16 cellular contexts compared by ENCODE assay signal in the genomic region with DNA sequence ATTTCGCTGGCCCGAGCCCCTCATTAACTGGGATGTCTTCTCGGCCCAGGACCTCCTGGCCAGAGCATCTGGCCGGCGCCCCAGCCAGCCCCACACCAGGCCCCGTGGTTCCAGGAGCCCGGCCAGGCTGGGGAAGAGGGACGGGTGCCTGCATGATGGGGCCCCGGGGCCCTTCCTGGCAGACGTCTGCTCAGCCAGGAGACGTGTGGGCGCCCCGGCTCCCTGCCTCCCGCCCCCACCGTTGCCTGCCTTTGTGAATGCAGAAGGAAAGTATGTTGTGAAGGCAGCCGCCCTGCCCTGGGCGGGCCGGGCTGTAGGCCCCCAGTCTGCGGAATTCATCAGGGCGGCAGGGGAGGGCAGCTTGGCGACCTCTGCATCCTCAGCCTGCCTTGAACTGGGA. TPM values are rescaled to one million over a fixed set of nuclear protein-coding genes. Genes with fewer than 3 reads are reported as not detected.
DNase-seq lines count a peak whose midpoint lies in the region; ATAC-seq and TF ChIP-seq lines count a peak whose summit lies in the region.
"Had no signal": no experiment of that assay in that cellular context is flagged by ENCODE, and none has a peak within 500 bp of the region (broad histone marks: within the 10 kb centered on the region; RNA-seq: fewer than 3 reads in every experiment).

No MANE protein-coding gene starts in this region.

- H3K9ac ChIP-seq in mammary epithelial cell (ENCODE audit: insufficient read depth, low read length): no peak overlapping the region

- no peaks in the 10 kb centered on the region for H3K9me3 Mint-ChIP-seq in stimulated activated naive CD8-positive, alpha-beta T cell treated with anti-CD3 and anti-CD28 coated beads, Interleukin-15, amount 100 ng/mL, for 72 hours
- H3K9me3 Mint-ChIP-seq: dendritic cell treated with granulocyte-macrophage colony-stimulating factor and Interleukin-4, amounts not matched to agents 40 ng/mL and 50 ng/mL, for 4 days had no signal

- H3K27ac Mint-ChIP-seq in stimulated activated naive CD8-positive, alpha-beta T cell treated with anti-CD3 and anti-CD28 coated beads, Interleukin-15, amount 100 ng/mL, for 72 hours: no peak overlapping the region
- H3K27ac Mint-ChIP-seq: dendritic cell treated with granulocyte-macrophage colony-stimulating factor and Interleukin-4, amounts not matched to agents 40 ng/mL and 50 ng/mL, for 4 days had no signal

- peaks cover 6% of the 10 kb centered on the region for H3K4me1 Mint-ChIP-seq in stimulated activated naive CD8-positive, alpha-beta T cell treated with anti-CD3 and anti-CD28 coated beads, Interleukin-15, amount 100 ng/mL, for 72 hours

- BruUV-seq in mammary epithelial cell (replicated peaks; lab: Mats Ljungman, UMichigan): no TSS peak

- no peaks in the 10 kb centered on the region for H3K9me3 ChIP-seq in mammary epithelial cell (replicated peaks; ENCODE audit: insufficient read depth, low read length)
- no peaks in the 10 kb centered on the region for H3K9me3 ChIP-seq in left lung
- no peaks in the 10 kb centered on the region for H3K9me3 ChIP-seq in SJCRH30 (replicated peaks)

- DNase-seq in stimulated activated naive CD8-positive, alpha-beta T cell treated with anti-CD3 and anti-CD28 coated beads, Interleukin-15, Interleukin-2, amounts not matched to agents 100 U/mL and 50 U/mL, for 24 hours: no peak
- no peak for DNase-seq in stimulated activated naive CD8-positive, alpha-beta T cell treated with anti-CD3 and anti-CD28 coated beads, Interleukin-15, amount 100 ng/mL, for 72 hours
- DNase-seq in mammary epithelial cell (no peak), left lung (peak in 1 of 2 donors; percentile 67), SJCRH30 (no peak), retina (no peak), NCI-H1105 (lab: John Stamatoyannopoulos, UW) (no peak), T-helper 2 cell (no peak)
- DNase-seq: AML-193, DND-41, kidney glomerular epithelial cell, NCI-H2029, NCI-H82, SHP77 had no signal

- H3K27ac ChIP-seq in mammary epithelial cell (ENCODE audit: insufficient read depth, low read depth, low read length) (no peak overlapping the region), left lung (no peak overlapping the region), SJCRH30 (no peak overlapping the region)

- in situ Hi-C loops in mammary epithelial cell (cut with MboI; ENCODE audit: low sequenced_read_pairs in 2 of 2): no loop called here

- H3K27me3 Mint-ChIP-seq in stimulated activated naive CD8-positive, alpha-beta T cell treated with anti-CD3 and anti-CD28 coated beads, Interleukin-15, amount 100 ng/mL, for 72 hours: peaks cover 47% of the 10 kb centered on the region

- dilution Hi-C loops in mammary epithelial cell (cut with HindIII; ENCODE audit: low sequenced_read_pairs): loop anchor here (5.0 kb wide), 1 partner anchor 48 kb away; no protein-coding TSS in a partner anchor

- 5% methylated on average over 7 of the region's 21 CpGs for WGBS in mammary epithelial cell (ENCODE audit: low coverage, missing lambda C conversion rate)

- H3K27me3 ChIP-seq in mammary epithelial cell (ENCODE audit: insufficient read depth, low read length) (peaks cover 9% of the 10 kb centered on the region), left lung (peaks cover 17 to 92% of the 10 kb centered on the region in 2 donors), SJCRH30 (peaks cover 23% of the 10 kb centered on the region)

- H3K4me1 ChIP-seq in mammary epithelial cell (ENCODE audit: insufficient read depth, low read length): peaks cover 7% of the 10 kb centered on the region
- peaks cover 0 to 5% of the 10 kb centered on the region in 2 donors for H3K4me1 ChIP-seq in left lung
- no peaks in the 10 kb centered on the region for H3K4me1 ChIP-seq in SJCRH30

- TF ChIP-seq CTCF in mammary epithelial cell (conservative IDR thresholded peaks at IDR 0.05 in 1 of 2, IDR thresholded peaks at IDR 0.05 in 1 of 2; ENCODE audit: extremely low read depth in 1 of 2, insufficient read depth in 1 of 2, low read depth in 1 of 2, low read length in 2 of 2) (no peak), left lung (IDR thresholded peaks at IDR 0.05) (no peak)

- intact Hi-C loops in mammary epithelial cell (cut with micrococcal nuclease): no loop called here
- intact Hi-C loops in left lung (cut with DNase I): no loop called here

- CTCF ChIA-PET in mammary epithelial cell (lab: Charles Lee; ENCODE audit: low non-redundant PET): no interaction called here

- H3K4me2 ChIP-seq in mammary epithelial cell (ENCODE audit: insufficient read depth, low read depth, low read length): peak overlapping the region; percentile 66

- H3K79me2 ChIP-seq in mammary epithelial cell (ENCODE audit: insufficient read depth, low read length): no peaks in the 10 kb centered on the region

- ATAC-seq in stimulated activated naive CD8-positive, alpha-beta T cell treated with anti-CD3 and anti-CD28 coated beads, Interleukin-15, Interleukin-2, amounts not matched to agents 100 U/mL and 50 U/mL, for 24 hours: peak; percentile 25
- no peak for ATAC-seq in stimulated activated naive CD8-positive, alpha-beta T cell treated with anti-CD3 and anti-CD28 coated beads, Interleukin-15, amount 100 ng/mL, for 72 hours
- peak; percentile 38 for ATAC-seq in left lung

- no peak overlapping the region for H3K4me3 ChIP-seq in mammary epithelial cell (replicated peaks in 1 of 3; ENCODE audit: insufficient read depth in 1 of 3, low read depth in 2 of 3, low read length in 3 of 3)
- H3K4me3 ChIP-seq in left lung: no peak overlapping the region
- no peak overlapping the region for H3K4me3 ChIP-seq in SJCRH30

- H3K36me3 ChIP-seq in mammary epithelial cell (ENCODE audit: insufficient read depth, low read length): no peaks in the 10 kb centered on the region
- H3K36me3 ChIP-seq in left lung: no peaks in the 10 kb centered on the region
- no peaks in the 10 kb centered on the region for H3K36me3 ChIP-seq in SJCRH30

- peak overlapping the region; percentile 73 for H2AFZ ChIP-seq in mammary epithelial cell (ENCODE audit: low read depth, low read length)

- H4K20me1 ChIP-seq in mammary epithelial cell (ENCODE audit: insufficient read depth, low read length): no peaks in the 10 kb centered on the region

- no peak overlapping the region for H3K4me3 Mint-ChIP-seq in stimulated activated naive CD8-positive, alpha-beta T cell treated with anti-CD3 and anti-CD28 coated beads, Interleukin-15, amount 100 ng/mL, for 72 hours
- H3K4me3 Mint-ChIP-seq: dendritic cell treated with granulocyte-macrophage colony-stimulating factor and Interleukin-4, amounts not matched to agents 40 ng/mL and 50 ng/mL, for 4 days had no signal

RNA-seq across cellular contexts. Expression of gene COMP, which starts 4.4 kb away (rescaled TPM):
- total RNA-seq in mammary epithelial cell: 1 to 10 TPM in 1 of 2 donors, not detected in 1; 1.2 TPM
- not detected for polyA plus RNA-seq in mammary epithelial cell
- polyA minus RNA-seq in mammary epithelial cell: not detected
- total RNA-seq in left lung: 10 to 100 TPM in 1 of 2 donors, 1 to 10 TPM in 1; 1.9 to 47.7 TPM
- not detected in 2 replicates for total RNA-seq in SJCRH30 (2014; rRNA removed; shearing (Covaris generic))
- total RNA-seq: LHCN-M2 had no signal

RNA-seq across cellular contexts. Expression of gene UPF1, which starts 36.2 kb away (rescaled TPM):
- 10 to 100 TPM; 74.5 to 82.0 TPM for total RNA-seq in mammary epithelial cell
- polyA plus RNA-seq in mammary epithelial cell: 49.9 TPM
- 163 TPM for polyA minus RNA-seq in mammary epithelial cell
- total RNA-seq in left lung: 10 to 100 TPM; 66.9 to 80.9 TPM
- 50.4 and 53.0 TPM in 2 replicates for total RNA-seq in SJCRH30 (2014; rRNA removed; shearing (Covaris generic))
